Comparison of ENCODE assay signal across 8 cellular contexts in genomic region chr17:16419074-16419928, GRCh38. TPM values are rescaled to one million over a fixed set of nuclear protein-coding genes. Genes with fewer than 3 reads are reported as not detected.
DNase-seq lines count a peak whose midpoint lies in the region; ATAC-seq and TF ChIP-seq lines count a peak whose summit lies in the region.

No MANE protein-coding gene starts in this region.

- H3K4me3 ChIP-seq in OCI-LY3 (ENCODE audit: low read length), result peak overlapping the region; percentile 29
- H3K4me3 ChIP-seq in kidney epithelial cell (ENCODE audit: low read depth, low read length), result no peak overlapping the region

- peak overlapping the region; percentile 46; the same call in 1 of the 2 replicates for H3K9ac ChIP-seq in OCI-LY3 (ENCODE audit: low read length)

- DNase-seq in EH (ENCODE audit: low read depth), result peak; percentile 92
- DNase-seq in HEK293T (ENCODE audit: extremely low spot score), result peak; percentile 52
- peak; percentile 77 for DNase-seq in activated naive CD8-positive, alpha-beta T cell treated with anti-CD3 and anti-CD28 coated beads for 36 hours
- DNase-seq in kidney epithelial cell (ENCODE audit: low read depth), result peak; percentile 82
- DNase-seq in GM19240 (ENCODE audit: insufficient read length, low spot score), result no peak

- no peaks in the 10 kb centered on the region for H3K27me3 Mint-ChIP-seq in activated naive CD8-positive, alpha-beta T cell treated with anti-CD3 and anti-CD28 coated beads for 36 hours
- H3K27me3 Mint-ChIP-seq in stimulated activated memory B cell treated with anti-CD40 and anti-IgM and Interleukin-4, amounts not matched to agents 10 μg/mL and 1 μg/mL and 100 μg/mL, for 72 hours, result no peaks in the 10 kb centered on the region

- no peaks in the 10 kb centered on the region for H4K20me1 ChIP-seq in OCI-LY3 (ENCODE audit: insufficient read depth, low read length)

- H3K27ac ChIP-seq in OCI-LY3 (ENCODE audit: low read length), result peak overlapping the region; percentile 89

- H3K4me1 ChIP-seq in OCI-LY3 (ENCODE audit: low read length), result peaks cover 39% of the 10 kb centered on the region

- peaks cover 44% of the 10 kb centered on the region for H3K4me1 Mint-ChIP-seq in activated naive CD8-positive, alpha-beta T cell treated with anti-CD3 and anti-CD28 coated beads for 36 hours
- peaks cover 57% of the 10 kb centered on the region for H3K4me1 Mint-ChIP-seq in stimulated activated memory B cell treated with anti-CD40 and anti-IgM and Interleukin-4, amounts not matched to agents 10 μg/mL and 1 μg/mL and 100 μg/mL, for 72 hours

- peak; percentile 69 for ATAC-seq in stimulated activated memory B cell treated with anti-CD40 and anti-IgM and Interleukin-4, amounts not matched to agents 10 μg/mL and 1 μg/mL and 100 μg/mL, for 72 hours
- ATAC-seq in GM19397 (IDR thresholded peaks at IDR 0.05; ENCODE audit: unreplicated experiment), result no peak

- no peaks in the 10 kb centered on the region for H3K36me3 ChIP-seq in OCI-LY3 (replicated peaks; ENCODE audit: low read depth, low read length)
- no peaks in the 10 kb centered on the region for H3K36me3 ChIP-seq in kidney epithelial cell (ENCODE audit: control insufficient read depth, insufficient read depth, low read length)

- H3K27ac Mint-ChIP-seq in activated naive CD8-positive, alpha-beta T cell treated with anti-CD3 and anti-CD28 coated beads for 36 hours, result peak overlapping the region; percentile 99
- H3K27ac Mint-ChIP-seq in stimulated activated memory B cell treated with anti-CD40 and anti-IgM and Interleukin-4, amounts not matched to agents 10 μg/mL and 1 μg/mL and 100 μg/mL, for 72 hours, result peak overlapping the region; percentile 95

- peaks cover 33% of the 10 kb centered on the region for H3K36me3 Mint-ChIP-seq in activated naive CD8-positive, alpha-beta T cell treated with anti-CD3 and anti-CD28 coated beads for 36 hours
- peaks cover 50% of the 10 kb centered on the region for H3K36me3 Mint-ChIP-seq in stimulated activated memory B cell treated with anti-CD40 and anti-IgM and Interleukin-4, amounts not matched to agents 10 μg/mL and 1 μg/mL and 100 μg/mL, for 72 hours

- no peaks in the 10 kb centered on the region for H3K27me3 ChIP-seq in OCI-LY3 (ENCODE audit: low read depth, low read length)
- H3K27me3 ChIP-seq in kidney epithelial cell (ENCODE audit: control insufficient read depth, insufficient read depth, low read length), result no peaks in the 10 kb centered on the region

- peak overlapping the region; percentile 73 for H3K4me3 Mint-ChIP-seq in activated naive CD8-positive, alpha-beta T cell treated with anti-CD3 and anti-CD28 coated beads for 36 hours
- H3K4me3 Mint-ChIP-seq in stimulated activated memory B cell treated with anti-CD40 and anti-IgM and Interleukin-4, amounts not matched to agents 10 μg/mL and 1 μg/mL and 100 μg/mL, for 72 hours, result peak overlapping the region; percentile 55

- CTCF ChIA-PET in HEK293T (lab: Yijun Ruan, JAX), result interaction anchor here (1.2 to 2.7 kb wide), 3 partner anchors 8 to 56 kb away, joined by 5 to 12 read pairs (median 8); no protein-coding TSS in a partner anchor

- no peaks in the 10 kb centered on the region for H3K9me3 Mint-ChIP-seq in activated naive CD8-positive, alpha-beta T cell treated with anti-CD3 and anti-CD28 coated beads for 36 hours
- no peaks in the 10 kb centered on the region for H3K9me3 Mint-ChIP-seq in stimulated activated memory B cell treated with anti-CD40 and anti-IgM and Interleukin-4, amounts not matched to agents 10 μg/mL and 1 μg/mL and 100 μg/mL, for 72 hours

- POLR2A ChIA-PET in HEK293T (lab: Yijun Ruan, JAX), result interaction anchor here (1.1 to 10.1 kb wide), 6 partner anchors 9 to 38 kb away, joined by 3 to 104 read pairs (median 10); partner anchors contain the start of gene UBB

- H3K79me2 ChIP-seq in OCI-LY3 (ENCODE audit: low read length), result peaks cover 19% of the 10 kb centered on the region

- peak overlapping the region; percentile 63 for H3K4me2 ChIP-seq in OCI-LY3 (ENCODE audit: low read length)

- H2AFZ ChIP-seq in OCI-LY3 (ENCODE audit: low read depth, low read length), result no peak overlapping the region

- H3K9me3 ChIP-seq in OCI-LY3 (ENCODE audit: insufficient read depth, low read length), result no peaks in the 10 kb centered on the region

- TF ChIP-seq CTCF in OCI-LY3 (IDR thresholded peaks at IDR 0.05; ENCODE audit: low read depth, low read length) (no peak), kidney epithelial cell (IDR thresholded peaks at IDR 0.05; ENCODE audit: insufficient read depth, low read length, poor library complexity, severe bottlenecking) (no peak)

TF ChIP-seq in HEK293T, 16 proteins besides CTCF, POLR2A, EP300 and RAD21:
- TF ChIP-seq HDGF (IDR thresholded peaks at IDR 0.05; ENCODE audit: borderline replicate concordance) (no peak), SUZ12 (IDR thresholded peaks at IDR 0.05) (no peak), FOXM1 (IDR thresholded peaks at IDR 0.05; ENCODE audit: borderline replicate concordance) (no peak), LEF1 (IDR thresholded peaks at IDR 0.05; ENCODE audit: borderline replicate concordance) (no peak), ZNF384 (IDR thresholded peaks at IDR 0.05) (no peak), L3MBTL2 (conservative IDR thresholded peaks at IDR 0.05) (no peak), SP1 (IDR thresholded peaks at IDR 0.05) (no peak), FOXK2 (IDR thresholded peaks at IDR 0.05) (no peak), FOXA1 (IDR thresholded peaks at IDR 0.05) (no peak), ELF4 (IDR thresholded peaks at IDR 0.05) (no peak), PKNOX1 (IDR thresholded peaks at IDR 0.05) (no peak), NFRKB (IDR thresholded peaks at IDR 0.05) (no peak)

RNA-seq across cellular contexts. Expression of gene TRPV2, which starts 3.9 kb away (rescaled TPM):
- total RNA-seq in activated naive CD8-positive, alpha-beta T cell treated with anti-CD3 and anti-CD28 coated beads for 36 hours, result 10 to 100 TPM; 34.4 to 40.2 TPM
- 2.6 and 3.8 TPM in 2 replicates for total RNA-seq in kidney epithelial cell

RNA-seq across cellular contexts. Expression of gene UBB, which starts 38.4 kb away (rescaled TPM):
- 1,000 to 10,000 TPM; 1,498 to 1,547 TPM for total RNA-seq in activated naive CD8-positive, alpha-beta T cell treated with anti-CD3 and anti-CD28 coated beads for 36 hours
- total RNA-seq in kidney epithelial cell, result 820 and 911 TPM in 2 replicates
